In genomic region chr7:69603937-69604494, GRCh38 we compare ENCODE assay signal across 10 cellular contexts. TPM values are rescaled to one million over a fixed set of nuclear protein-coding genes. Genes with fewer than 3 reads are reported as not detected.
DNase-seq lines count a peak whose midpoint lies in the region; ATAC-seq lines count a peak whose summit lies in the region.
"Had no signal": no experiment of that assay in that cellular context is flagged by ENCODE, and none has a peak within 500 bp of the region (broad histone marks: within the 10 kb centered on the region; RNA-seq: fewer than 3 reads in every experiment).

No MANE protein-coding gene starts in this region.

- DNase-seq in naive B cell = peak; percentile 14
- DNase-seq in OCI-M1 (lab: John Stamatoyannopoulos, UW) = no peak
- DNase-seq in hypothalamus (lab: John Stamatoyannopoulos, UW) = no peak
- DNase-seq in AG08396 (ENCODE audit: low spot score) = no peak
- DNase-seq: hippocampal formation; stimulated activated CD4-positive, alpha-beta T cell treated with anti-CD3 and anti-CD28 coated beads, Interleukin-4, amount 100 ng/mL, for 1 hour had no signal

- no peak overlapping the region for H3K4me3 Mint-ChIP-seq in naive B cell

- ATAC-seq in GM18519 (IDR thresholded peaks at IDR 0.05; ENCODE audit: low FRiP score, unreplicated experiment) = peak; percentile 75
- peak; percentile 67 for ATAC-seq in GM21390 (IDR thresholded peaks at IDR 0.05; ENCODE audit: unreplicated experiment)
- ATAC-seq in HG03159 (IDR thresholded peaks at IDR 0.05; ENCODE audit: unreplicated experiment) = peak; percentile 66
- ATAC-seq in naive B cell (ENCODE audit: low read depth in 2 of 2) = peak; percentile 61 to 78
- ATAC-seq: K562 had no signal

- H3K9me3 Mint-ChIP-seq in naive B cell = no peaks in the 10 kb centered on the region

- H3K27ac Mint-ChIP-seq in naive B cell = no peak overlapping the region

- peaks cover 0 to 7% (median 0%) of the 10 kb centered on the region in 3 donors for H3K27me3 Mint-ChIP-seq in naive B cell

- peaks cover 0 to 3% of the 10 kb centered on the region in 2 donors for H3K36me3 Mint-ChIP-seq in naive B cell

- H3K4me1 Mint-ChIP-seq in naive B cell = peaks cover 0 to 14% (median 0%) of the 10 kb centered on the region in 3 donors

RNA-seq across cellular contexts. Expression of gene AUTS2, which starts 5.7 kb away (rescaled TPM):
- 10 to 100 TPM in 5 of 6 donors, 1 to 10 TPM in 1; 8.8 to 28.0 (median 20.9) TPM for polyA plus RNA-seq in naive B cell (ENCODE audit: low read depth in 6 of 6)
- polyA plus RNA-seq: K562 had no signal
